8 cellular contexts compared by ENCODE assay signal in the genomic region with DNA sequence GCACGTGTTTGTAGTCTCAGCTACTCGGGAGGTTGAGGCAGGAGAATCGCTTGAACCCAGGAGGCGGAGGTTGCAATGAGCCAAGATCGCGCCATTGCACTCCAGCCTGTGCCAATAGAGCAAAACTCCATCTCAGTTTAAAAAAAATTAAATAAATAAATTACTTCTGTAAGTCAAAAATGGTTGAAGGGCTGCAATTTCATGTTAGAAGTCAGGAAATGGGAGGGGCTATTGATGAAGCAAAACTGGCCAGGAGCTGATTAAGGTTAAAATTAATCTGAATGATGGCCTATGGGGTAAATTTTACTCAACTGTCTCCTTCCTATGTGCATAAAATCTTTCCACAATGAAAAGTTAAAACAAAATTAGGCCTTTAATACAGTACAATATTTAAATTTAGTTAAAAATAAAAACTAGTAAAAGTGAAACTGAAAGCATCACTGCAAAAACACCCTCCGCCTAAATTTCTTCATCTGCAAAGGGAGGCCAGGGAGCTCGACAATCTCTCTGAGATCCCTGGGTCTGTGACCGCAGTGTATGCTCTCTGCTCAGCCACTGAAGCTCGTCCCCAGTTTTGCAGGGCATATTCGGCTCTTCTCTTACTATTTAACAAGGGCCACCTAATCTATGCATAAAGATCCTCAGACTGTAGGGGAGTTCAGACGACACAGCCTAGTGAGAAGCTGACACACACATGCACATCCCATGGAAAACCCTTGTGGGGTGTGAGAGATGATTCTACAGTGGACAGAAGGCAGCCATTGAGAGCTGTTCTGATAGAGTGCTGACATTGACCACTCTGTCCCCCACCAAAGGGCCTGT. TPM values are rescaled to one million over a fixed set of nuclear protein-coding genes. Genes with fewer than 3 reads are reported as not detected.
DNase-seq lines count a peak whose midpoint lies in the region; ATAC-seq and TF ChIP-seq lines count a peak whose summit lies in the region.

No MANE protein-coding gene starts in this region.

- H3K4me1 Mint-ChIP-seq in brain (no peaks in the 10 kb centered on the region), nephron (no peaks in the 10 kb centered on the region)

- no peak for TF ChIP-seq CTCF in RWPE2 (IDR thresholded peaks at IDR 0.05; ENCODE audit: poor library complexity, severe bottlenecking)
- no peak for TF ChIP-seq CTCF in brain (conservative IDR thresholded peaks at IDR 0.05)
- no peak for TF ChIP-seq CTCF in nephron (IDR thresholded peaks at IDR 0.05; ENCODE audit: unreplicated experiment in 3 of 3)
- no peak for TF ChIP-seq CTCF in WERI-Rb-1 (IDR thresholded peaks at IDR 0.05; ENCODE audit: low read depth, low read length)

- peaks cover 36% of the 10 kb centered on the region for H3K4me1 ChIP-seq in RWPE2 (ENCODE audit: insufficient read depth, poor library complexity, severe bottlenecking)

- H3K36me3 ChIP-seq in RWPE2 (ENCODE audit: low read depth), result peaks cover 34% of the 10 kb centered on the region
- peaks cover 17% of the 10 kb centered on the region for H3K36me3 ChIP-seq in WERI-Rb-1

- TF ChIP-seq POLR2A in GM18505 (IDR thresholded peaks at IDR 0.05; ENCODE audit: borderline replicate concordance, extremely low read depth, insufficient read depth, insufficient read length), result peak; percentile 34

- H3K36me3 Mint-ChIP-seq in brain (peaks cover 70% of the 10 kb centered on the region), nephron (ENCODE audit: low read depth) (peaks cover 53% of the 10 kb centered on the region)

- H3K27me3 Mint-ChIP-seq in brain (no peaks in the 10 kb centered on the region), nephron (ENCODE audit: low read depth) (no peaks in the 10 kb centered on the region)

- ATAC-seq in GM18505 (IDR thresholded peaks at IDR 0.05; ENCODE audit: unreplicated experiment), result no peak
- peak; percentile 37 for ATAC-seq in HG02852 (IDR thresholded peaks at IDR 0.05; ENCODE audit: unreplicated experiment)
- peak; percentile 4 for ATAC-seq in RWPE2 (ENCODE audit: low read depth)

- H3K9me3 Mint-ChIP-seq in brain, result peaks cover 0 to 7% (median 3%) of the 10 kb centered on the region in 5 experiments
- peaks cover 2% of the 10 kb centered on the region for H3K9me3 Mint-ChIP-seq in nephron

- peak overlapping the region in 3 of 5 experiments; percentile 57 to 83 (median 80) for H3K27ac Mint-ChIP-seq in brain
- H3K27ac Mint-ChIP-seq in nephron, result peak overlapping the region in 2 of 3 experiments; percentile 11 to 70

- H3K4me3 ChIP-seq in RWPE2 (ENCODE audit: severe bottlenecking) (peak overlapping the region; percentile 12), WERI-Rb-1 (ENCODE audit: low read depth, low read length) (no peak overlapping the region)

- H3K27ac ChIP-seq in RWPE2 (ENCODE audit: poor library complexity, severe bottlenecking) (peak overlapping the region; percentile 89), WERI-Rb-1 (no peak overlapping the region)

- H3K9me3 ChIP-seq in RWPE2 (ENCODE audit: severe bottlenecking), result no peaks in the 10 kb centered on the region
- no peaks in the 10 kb centered on the region for H3K9me3 ChIP-seq in WERI-Rb-1 (ENCODE audit: severe bottlenecking)

- H3K4me3 Mint-ChIP-seq in brain (no peak overlapping the region), nephron (no peak overlapping the region)

- DNase-seq in RWPE2 (ENCODE audit: low spot score) (no peak), NCI-H748 (lab: John Stamatoyannopoulos, UW; ENCODE audit: unreplicated experiment) (no peak), NCI-H526 treated with DMSO at 0.1 percent for 48 hours (lab: John Stamatoyannopoulos, UW) (no peak), WERI-Rb-1 (no peak)

- H3K27me3 ChIP-seq in RWPE2 (ENCODE audit: insufficient read depth, poor library complexity, severe bottlenecking) (no peaks in the 10 kb centered on the region), WERI-Rb-1 (ENCODE audit: insufficient read depth, low read depth, severe bottlenecking) (no peaks in the 10 kb centered on the region)

RNA-seq across cellular contexts. Expression of a gene that starts 57.2 kb away (rescaled TPM):
- 18.5 TPM for polyA plus RNA-seq in brain (ENCODE audit: insufficient read depth, low read depth, low replicate concordance)
